Comparison of ENCODE assay signal across 1 cellular context in genomic region chr12:106847861-106848260, GRCh38.
TF ChIP-seq lines count a peak whose summit lies in the region.

No MANE protein-coding gene starts in this region.

TF ChIP-seq in HepG2, 621 proteins besides CTCF, POLR2A, EP300 and RAD21 (continued from another document):
- TF ChIP-seq, protein P1, sequence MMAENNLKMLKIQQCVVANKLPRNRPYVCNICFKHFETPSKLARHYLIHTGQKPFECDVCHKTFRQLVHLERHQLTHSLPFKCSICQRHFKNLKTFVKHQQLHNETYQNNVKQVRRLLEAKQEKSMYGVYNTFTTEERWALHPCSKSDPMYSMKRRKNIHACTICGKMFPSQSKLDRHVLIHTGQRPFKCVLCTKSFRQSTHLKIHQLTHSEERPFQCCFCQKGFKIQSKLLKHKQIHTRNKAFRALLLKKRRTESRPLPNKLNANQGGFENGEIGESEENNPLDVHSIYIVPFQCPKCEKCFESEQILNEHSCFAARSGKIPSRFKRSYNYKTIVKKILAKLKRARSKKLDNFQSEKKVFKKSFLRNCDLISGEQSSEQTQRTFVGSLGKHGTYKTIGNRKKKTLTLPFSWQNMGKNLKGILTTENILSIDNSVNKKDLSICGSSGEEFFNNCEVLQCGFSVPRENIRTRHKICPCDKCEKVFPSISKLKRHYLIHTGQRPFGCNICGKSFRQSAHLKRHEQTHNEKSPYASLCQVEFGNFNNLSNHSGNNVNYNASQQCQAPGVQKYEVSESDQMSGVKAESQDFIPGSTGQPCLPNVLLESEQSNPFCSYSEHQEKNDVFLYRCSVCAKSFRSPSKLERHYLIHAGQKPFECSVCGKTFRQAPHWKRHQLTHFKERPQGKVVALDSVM (CRISPR knock-in tag; IDR thresholded peaks at IDR 0.05) = no peak
